Comparison of ENCODE assay signal across 12 cellular contexts in genomic region chr9:1458503-1458902, GRCh38.
A peak's percentile ranks its signal among the peaks of the same experiment; 100 is the strongest.
DNase-seq lines count a peak whose midpoint lies in the region; ATAC-seq, FAIRE-seq and TF ChIP-seq lines count a peak whose summit lies in the region.
"Had no signal": no experiment of that assay in that cellular context is flagged by ENCODE, and none has a peak within 500 bp of the region (broad histone marks: within the 10 kb centered on the region; RNA-seq: fewer than 3 reads in every experiment).

No MANE protein-coding gene starts in this region.

- H2AFZ ChIP-seq in MM.1S (ENCODE audit: low read length): no peak overlapping the region

- no peaks in the 10 kb centered on the region for H3F3A ChIP-seq in MM.1S (ENCODE audit: insufficient read depth, low read length)

- H3K27me3 ChIP-seq in RWPE2 (ENCODE audit: insufficient read depth, poor library complexity, severe bottlenecking): no peaks in the 10 kb centered on the region
- H3K27me3 ChIP-seq in Peyer's patch: no peaks in the 10 kb centered on the region
- H3K27me3 ChIP-seq in MM.1S (replicated peaks; ENCODE audit: insufficient read depth, low read length): no peaks in the 10 kb centered on the region
- H3K27me3 ChIP-seq: esophagus muscularis mucosa had no signal

- H3K4me3 ChIP-seq in RWPE2 (ENCODE audit: severe bottlenecking) (no peak overlapping the region), Peyer's patch (no peak overlapping the region), MM.1S (ENCODE audit: low read length) (no peak overlapping the region), kidney (ENCODE audit: low read length in 2 of 2) (no peak overlapping the region)
- H3K4me3 ChIP-seq: esophagus muscularis mucosa had no signal

- in situ Hi-C loops in Caki2 (cut with HindIII; ENCODE audit: low pct_unique_long_range_greater_than_20kb, low sequenced_read_pairs): no loop called here

- FAIRE-seq in HTR-8/SVneo (lab: Jason Lieb, UNC) (no peak), islet of Langerhans (lab: Jason Lieb, UNC) (peak; percentile 87), kidney (lab: Jason Lieb, UNC) (no peak)

- H3K9ac ChIP-seq in MM.1S (ENCODE audit: low read length) (no peak overlapping the region), kidney (ENCODE audit: low read length in 2 of 2) (no peak overlapping the region)

- ATAC-seq in RWPE2 (ENCODE audit: low read depth): peak; percentile 96
- ATAC-seq in HG03520 (IDR thresholded peaks at IDR 0.05; ENCODE audit: unreplicated experiment): no peak
- ATAC-seq: naive thymus-derived CD8-positive, alpha-beta T cell had no signal

- no peaks in the 10 kb centered on the region for H4K20me1 ChIP-seq in MM.1S (ENCODE audit: insufficient read depth, low read length)

- no peaks in the 10 kb centered on the region for H3K79me2 ChIP-seq in MM.1S (ENCODE audit: low read length)

- TF ChIP-seq CTCF in RWPE2 (IDR thresholded peaks at IDR 0.05; ENCODE audit: poor library complexity, severe bottlenecking) (no peak), Peyer's patch (IDR thresholded peaks at IDR 0.05) (no peak), MM.1S (IDR thresholded peaks at IDR 0.05; ENCODE audit: low read length) (no peak), kidney (IDR thresholded peaks at IDR 0.05; ENCODE audit: borderline replicate concordance, extremely low read depth, insufficient read depth) (no peak)

- no peaks in the 10 kb centered on the region for H3K9me2 ChIP-seq in MM.1S (replicated peaks; ENCODE audit: insufficient read depth, low read length)

- H3K4me2 ChIP-seq in MM.1S (ENCODE audit: low read depth, low read length): no peak overlapping the region

- TF ChIP-seq POLR2A in Peyer's patch (IDR thresholded peaks at IDR 0.05): no peak

- H3K36me3 ChIP-seq in RWPE2 (ENCODE audit: low read depth) (no peaks in the 10 kb centered on the region), Peyer's patch (no peaks in the 10 kb centered on the region), MM.1S (replicated peaks; ENCODE audit: insufficient read depth, low read length) (no peaks in the 10 kb centered on the region), kidney (ENCODE audit: control insufficient read depth in 1 of 2, insufficient read depth in 2 of 2, low read length in 2 of 2) (no peaks in the 10 kb centered on the region)
- H3K36me3 ChIP-seq: esophagus muscularis mucosa had no signal

- intact Hi-C loops in kidney (cut with DNase I): no loop called here

- no peaks in the 10 kb centered on the region for H3K9me3 ChIP-seq in RWPE2 (ENCODE audit: severe bottlenecking)
- no peaks in the 10 kb centered on the region for H3K9me3 ChIP-seq in Peyer's patch
- H3K9me3 ChIP-seq in MM.1S (replicated peaks; ENCODE audit: insufficient read depth, low read length): no peaks in the 10 kb centered on the region
- H3K9me3 ChIP-seq in kidney (ENCODE audit: control insufficient read depth in 1 of 2, low read length in 2 of 2): no peaks in the 10 kb centered on the region
- H3K9me3 ChIP-seq: esophagus muscularis mucosa had no signal

- H3K27ac ChIP-seq in RWPE2 (ENCODE audit: poor library complexity, severe bottlenecking) (peak overlapping the region; percentile 13), Peyer's patch (no peak overlapping the region), MM.1S (ENCODE audit: low read length) (no peak overlapping the region), kidney (ENCODE audit: low read depth in 2 of 2, low read length in 2 of 2) (no peak overlapping the region)
- H3K27ac ChIP-seq: esophagus muscularis mucosa had no signal

- peak; percentile 27 for DNase-seq in Caki2 (ENCODE audit: low read depth)
- DNase-seq in HTR-8/SVneo (ENCODE audit: insufficient read length, low spot score): peak; percentile 6
- DNase-seq in RWPE2 (ENCODE audit: low spot score): no peak
- DNase-seq in Peyer's patch: no peak
- no peak for DNase-seq in MM.1S
- DNase-seq in kidney: no peak
- DNase-seq: GF-D8; naive thymus-derived CD8-positive, alpha-beta T cell; Right ventricle myocardium superior had no signal

- H3K4me1 ChIP-seq in RWPE2 (ENCODE audit: insufficient read depth, poor library complexity, severe bottlenecking) (peaks cover 23% of the 10 kb centered on the region), Peyer's patch (no peaks in the 10 kb centered on the region), MM.1S (ENCODE audit: low read length) (no peaks in the 10 kb centered on the region), kidney (ENCODE audit: control insufficient read depth in 1 of 2, insufficient read depth in 1 of 2, low read depth in 1 of 2, low read length in 2 of 2) (no peaks in the 10 kb centered on the region)
- H3K4me1 ChIP-seq: esophagus muscularis mucosa had no signal

Comparison
In these comparisons a context has a peak if more than half of its experiments do, and no peak if none do; other contexts are left out.
1. DNase-seq: peak in Caki2 (single experiment) and HTR-8/SVneo (single experiment); none in RWPE2 (single experiment), Peyer's patch (0 of 3), MM.1S (single experiment) and kidney (single experiment).